Comparison of ENCODE assay signal across 20 cellular contexts in the genomic region with DNA sequence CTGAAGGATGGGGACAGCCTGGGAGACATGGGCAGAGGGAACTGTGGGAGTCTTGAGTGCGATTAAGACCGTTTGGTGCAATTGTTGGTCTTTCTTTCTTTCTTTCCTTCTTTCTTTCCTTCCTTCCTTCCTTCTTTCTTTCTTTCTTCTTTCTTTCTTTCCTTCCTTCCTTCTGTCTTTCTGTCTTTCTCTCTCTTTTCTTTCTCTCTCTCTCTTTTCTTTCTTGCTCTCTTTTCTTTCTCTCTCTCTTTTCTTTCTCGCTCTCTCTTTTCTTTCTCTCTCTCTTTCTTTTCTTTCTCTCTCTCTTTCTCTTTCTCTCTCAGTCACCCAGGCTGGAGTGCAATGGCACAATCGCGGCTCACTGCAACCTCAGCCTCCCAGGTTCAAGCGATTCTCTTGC. TPM values are rescaled to one million over a fixed set of nuclear protein-coding genes. Genes with fewer than 3 reads are reported as not detected.
A peak's percentile ranks its signal among the peaks of the same experiment; 100 is the strongest.
DNase-seq lines count a peak whose midpoint lies in the region; ATAC-seq and TF ChIP-seq lines count a peak whose summit lies in the region.
"Had no signal": no experiment of that assay in that cellular context is flagged by ENCODE, and none has a peak within 500 bp of the region (broad histone marks: within the 10 kb centered on the region; RNA-seq: fewer than 3 reads in every experiment).

No MANE protein-coding gene starts in this region.

- H3K27me3 ChIP-seq in CD4-positive, alpha-beta memory T cell (ENCODE audit: insufficient read depth, low read length): no peaks in the 10 kb centered on the region
- no peaks in the 10 kb centered on the region for H3K27me3 ChIP-seq in Karpas-422 (ENCODE audit: low read length)
- H3K27me3 ChIP-seq: BE2C had no signal

- peaks cover 22% of the 10 kb centered on the region for H3K4me1 ChIP-seq in CD4-positive, alpha-beta memory T cell (ENCODE audit: insufficient read depth, low read length)
- peaks cover 21% of the 10 kb centered on the region for H3K4me1 ChIP-seq in Karpas-422 (ENCODE audit: low read length)
- H3K4me1 ChIP-seq: BE2C had no signal

- H3K4me1 Mint-ChIP-seq in activated naive CD4-positive, alpha-beta T cell treated with anti-CD3 and anti-CD28 coated beads, Interleukin-2, amount 50 U/mL, for 24 hours: peaks cover 68% of the 10 kb centered on the region
- H3K4me1 Mint-ChIP-seq in activated naive CD4-positive, alpha-beta T cell treated with anti-CD3 and anti-CD28 coated beads for 36 hours (ENCODE audit: low read depth): peaks cover 68% of the 10 kb centered on the region
- H3K4me1 Mint-ChIP-seq in CD4-positive, alpha-beta memory T cell: peaks cover 12 to 27% (median 21%) of the 10 kb centered on the region in 4 donors
- peaks cover 36% of the 10 kb centered on the region for H3K4me1 Mint-ChIP-seq in activated B cell treated with CpG ODN at 0.5 μM for 24 hours
- peaks cover 53% of the 10 kb centered on the region for H3K4me1 Mint-ChIP-seq in stimulated activated memory B cell treated with anti-CD40 and anti-IgM and Interleukin-4, amounts not matched to agents 10 μg/mL and 1 μg/mL and 100 μg/mL, for 72 hours

- H3K9me2 ChIP-seq in Karpas-422 (replicated peaks; ENCODE audit: insufficient read depth, low read length): no peaks in the 10 kb centered on the region

- peaks cover 2% of the 10 kb centered on the region for H3K36me3 Mint-ChIP-seq in activated naive CD4-positive, alpha-beta T cell treated with anti-CD3 and anti-CD28 coated beads, Interleukin-2, amount 50 U/mL, for 24 hours
- H3K36me3 Mint-ChIP-seq in activated naive CD4-positive, alpha-beta T cell treated with anti-CD3 and anti-CD28 coated beads for 36 hours (ENCODE audit: low read depth): peaks cover 7% of the 10 kb centered on the region
- peaks cover 9 to 20% of the 10 kb centered on the region in 2 donors for H3K36me3 Mint-ChIP-seq in CD4-positive, alpha-beta memory T cell
- peaks cover 10% of the 10 kb centered on the region for H3K36me3 Mint-ChIP-seq in activated B cell treated with CpG ODN at 0.5 μM for 24 hours (ENCODE audit: low read depth)
- no peaks in the 10 kb centered on the region for H3K36me3 Mint-ChIP-seq in stimulated activated memory B cell treated with anti-CD40 and anti-IgM and Interleukin-4, amounts not matched to agents 10 μg/mL and 1 μg/mL and 100 μg/mL, for 72 hours

- DNase-seq in activated naive CD4-positive, alpha-beta T cell treated with anti-CD3 and anti-CD28 coated beads for 36 hours: no peak
- no peak for DNase-seq in CD4-positive, alpha-beta memory T cell
- DNase-seq in activated B cell treated with CpG ODN at 0.5 μM for 24 hours: no peak
- DNase-seq in NCI-H2029 treated with DMSO at 0.1 percent for 48 hours (lab: John Stamatoyannopoulos, UW): no peak
- no peak for DNase-seq in Karpas-422
- DNase-seq: BE2C, DMS153, GOT3, HCEC 1CT, KG1, NCI-H1105 treated with DMSO at 0.1 percent for 48 hours, NCI-H446, NCI-H526, OCI-M1, SHP77 had no signal

- no peak overlapping the region for H3K4me2 ChIP-seq in Karpas-422 (ENCODE audit: low read depth, low read length, poor library complexity, severe bottlenecking)
- H3K4me2 ChIP-seq: A549 had no signal

- H3K4me3 Mint-ChIP-seq in activated naive CD4-positive, alpha-beta T cell treated with anti-CD3 and anti-CD28 coated beads, Interleukin-2, amount 50 U/mL, for 24 hours: no peak overlapping the region
- no peak overlapping the region for H3K4me3 Mint-ChIP-seq in activated naive CD4-positive, alpha-beta T cell treated with anti-CD3 and anti-CD28 coated beads for 36 hours
- H3K4me3 Mint-ChIP-seq in CD4-positive, alpha-beta memory T cell: no peak overlapping the region
- no peak overlapping the region for H3K4me3 Mint-ChIP-seq in activated B cell treated with CpG ODN at 0.5 μM for 24 hours
- H3K4me3 Mint-ChIP-seq in stimulated activated memory B cell treated with anti-CD40 and anti-IgM and Interleukin-4, amounts not matched to agents 10 μg/mL and 1 μg/mL and 100 μg/mL, for 72 hours: no peak overlapping the region

- POLR2A ChIA-PET in CD4-positive, alpha-beta memory T cell (lab: Charles Lee; ENCODE audit: partially characterized antibody): interaction anchor here (1.0 to 7.0 kb wide), 3 partner anchors 26 to 57 kb away, joined by 3 to 128 read pairs (median 122); partner anchors contain the start of genes ARHGAP30 and USF1
- POLR2A ChIA-PET in activated B cell treated with CpG ODN at 0.5 μM for 24 hours (lab: Charles Lee): interaction anchor here (0.7 to 6.4 kb wide), 4 partner anchors 26 to 74 kb away, joined by 4 to 79 read pairs (median 45); partner anchors contain the start of genes ARHGAP30, F11R and USF1

- H3K27ac Mint-ChIP-seq in activated naive CD4-positive, alpha-beta T cell treated with anti-CD3 and anti-CD28 coated beads, Interleukin-2, amount 50 U/mL, for 24 hours: peak overlapping the region; percentile 41
- H3K27ac Mint-ChIP-seq in activated naive CD4-positive, alpha-beta T cell treated with anti-CD3 and anti-CD28 coated beads for 36 hours: no peak overlapping the region
- peak overlapping the region in 4 of 7 donors; percentile 55 to 99 (median 68) for H3K27ac Mint-ChIP-seq in CD4-positive, alpha-beta memory T cell
- no peak overlapping the region for H3K27ac Mint-ChIP-seq in activated B cell treated with CpG ODN at 0.5 μM for 24 hours
- H3K27ac Mint-ChIP-seq in stimulated activated memory B cell treated with anti-CD40 and anti-IgM and Interleukin-4, amounts not matched to agents 10 μg/mL and 1 μg/mL and 100 μg/mL, for 72 hours: peak overlapping the region; percentile 85

- no peaks in the 10 kb centered on the region for H3K79me2 ChIP-seq in Karpas-422 (ENCODE audit: low read length)

- ATAC-seq in activated B cell treated with CpG ODN at 0.5 μM for 24 hours (ENCODE audit: low read depth): no peak
- no peak for ATAC-seq in stimulated activated memory B cell treated with anti-CD40 and anti-IgM and Interleukin-4, amounts not matched to agents 10 μg/mL and 1 μg/mL and 100 μg/mL, for 72 hours
- ATAC-seq: A549, HepG2 had no signal

- H3K9me3 ChIP-seq in CD4-positive, alpha-beta memory T cell (ENCODE audit: control insufficient read depth in 1 of 2, low read length in 2 of 2): no peaks in the 10 kb centered on the region
- H3K9me3 ChIP-seq in Karpas-422 (ENCODE audit: low read length): no peaks in the 10 kb centered on the region
- H3K9me3 ChIP-seq: A549, BE2C had no signal

- no peak overlapping the region for H2AFZ ChIP-seq in Karpas-422 (ENCODE audit: low read length)

- intact Hi-C loops in activated naive CD4-positive, alpha-beta T cell treated with anti-CD3 and anti-CD28 coated beads for 36 hours (cut with micrococcal nuclease): loop anchor here (5.0 kb wide), 2 partner anchors 33 to 368 kb away; no protein-coding TSS in a partner anchor
- intact Hi-C loops in CD4-positive, alpha-beta memory T cell (cut with micrococcal nuclease): loop anchor here (5.0 kb wide), 2 partner anchors 258 to 368 kb away; no protein-coding TSS in a partner anchor
- intact Hi-C loops in activated B cell treated with CpG ODN at 0.5 μM for 24 hours (cut with micrococcal nuclease): loop anchor here (5.0 kb wide), 2 partner anchors 83 to 383 kb away; partner anchors contain the start of gene CD48

- CTCF ChIA-PET in activated naive CD4-positive, alpha-beta T cell treated with anti-CD3 and anti-CD28 coated beads for 36 hours (lab: Charles Lee): interaction anchor here (0.7 to 10.0 kb wide), 8 partner anchors 24 to 107 kb away, joined by 3 to 221 read pairs (median 8); partner anchors contain the start of genes ARHGAP30, TSTD1 and USF1
- CTCF ChIA-PET in CD4-positive, alpha-beta memory T cell (lab: Charles Lee; ENCODE audit: partially characterized antibody): interaction anchor here (0.9 to 9.8 kb wide), 7 partner anchors 22 to 105 kb away, joined by 3 to 175 read pairs (median 47); partner anchors contain the start of genes ARHGAP30, F11R and TSTD1
- CTCF ChIA-PET in activated B cell treated with CpG ODN at 0.5 μM for 24 hours (lab: Charles Lee): interaction anchor here (5.7 to 7.1 kb wide), 2 partner anchors 25 to 98 kb away, joined by 79 to 95 read pairs; partner anchors contain the start of gene ARHGAP30

- TF ChIP-seq CTCF in activated B cell treated with CpG ODN at 0.5 μM for 24 hours (IDR thresholded peaks at IDR 0.05): peak; percentile 28

- H3K4me3 ChIP-seq in CD4-positive, alpha-beta memory T cell (ENCODE audit: low read length in 2 of 2): no peak overlapping the region
- H3K4me3 ChIP-seq in Karpas-422 (ENCODE audit: low read length): no peak overlapping the region
- H3K4me3 ChIP-seq: A549 had no signal

- no peaks in the 10 kb centered on the region for H3K27me3 Mint-ChIP-seq in activated naive CD4-positive, alpha-beta T cell treated with anti-CD3 and anti-CD28 coated beads, Interleukin-2, amount 50 U/mL, for 24 hours
- no peaks in the 10 kb centered on the region for H3K27me3 Mint-ChIP-seq in activated naive CD4-positive, alpha-beta T cell treated with anti-CD3 and anti-CD28 coated beads for 36 hours (ENCODE audit: low read depth)
- H3K27me3 Mint-ChIP-seq in CD4-positive, alpha-beta memory T cell: peaks cover 0 to 2% of the 10 kb centered on the region in 2 donors
- H3K27me3 Mint-ChIP-seq in activated B cell treated with CpG ODN at 0.5 μM for 24 hours: no peaks in the 10 kb centered on the region
- H3K27me3 Mint-ChIP-seq in stimulated activated memory B cell treated with anti-CD40 and anti-IgM and Interleukin-4, amounts not matched to agents 10 μg/mL and 1 μg/mL and 100 μg/mL, for 72 hours: no peaks in the 10 kb centered on the region

- no peak overlapping the region for H3K27ac ChIP-seq in CD4-positive, alpha-beta memory T cell (ENCODE audit: low read depth, low read length)
- no peak overlapping the region for H3K27ac ChIP-seq in Karpas-422 (ENCODE audit: low read length)
- H3K27ac ChIP-seq: A549, HL-60 had no signal

- H3K36me3 ChIP-seq in CD4-positive, alpha-beta memory T cell (ENCODE audit: insufficient read depth, low read length): peaks cover 4% of the 10 kb centered on the region
- H3K36me3 ChIP-seq in Karpas-422 (ENCODE audit: insufficient read depth, low read length): peaks cover 4% of the 10 kb centered on the region; the same call in 1 of the 2 replicates

- H4K20me1 ChIP-seq in Karpas-422 (ENCODE audit: insufficient read depth, low read depth, low read length): no peaks in the 10 kb centered on the region

- H3K9ac ChIP-seq in Karpas-422 (ENCODE audit: low read length): no peak overlapping the region

- H3K9me3 Mint-ChIP-seq in activated naive CD4-positive, alpha-beta T cell treated with anti-CD3 and anti-CD28 coated beads, Interleukin-2, amount 50 U/mL, for 24 hours: no peaks in the 10 kb centered on the region
- H3K9me3 Mint-ChIP-seq in activated naive CD4-positive, alpha-beta T cell treated with anti-CD3 and anti-CD28 coated beads for 36 hours: no peaks in the 10 kb centered on the region
- H3K9me3 Mint-ChIP-seq in CD4-positive, alpha-beta memory T cell: peaks cover 0 to 19% (median 3%) of the 10 kb centered on the region in 8 donors
- no peaks in the 10 kb centered on the region for H3K9me3 Mint-ChIP-seq in activated B cell treated with CpG ODN at 0.5 μM for 24 hours
- no peaks in the 10 kb centered on the region for H3K9me3 Mint-ChIP-seq in stimulated activated memory B cell treated with anti-CD40 and anti-IgM and Interleukin-4, amounts not matched to agents 10 μg/mL and 1 μg/mL and 100 μg/mL, for 72 hours

RNA-seq across cellular contexts. Expression of gene KLHDC9, which starts 2.9 kb away (rescaled TPM):
- total RNA-seq in activated naive CD4-positive, alpha-beta T cell treated with anti-CD3 and anti-CD28 coated beads for 36 hours: under 1 TPM; 0.33 to 0.57 TPM
- under 1 TPM; 0.52 to 0.53 TPM for total RNA-seq in CD4-positive, alpha-beta memory T cell
- 1 to 10 TPM in 1 of 2 donors, under 1 TPM in 1; 0.68 to 2.4 TPM for polyA plus RNA-seq in CD4-positive, alpha-beta memory T cell
- 2.9 and 3.6 TPM in 2 replicates for total RNA-seq in activated B cell treated with CpG ODN at 0.5 μM for 24 hours
- total RNA-seq in Karpas-422 (2014; rRNA removed; shearing (Covaris generic); ENCODE audit: low replicate concordance): 6.1 and 11.0 TPM in 2 replicates

RNA-seq across cellular contexts. Expression of gene NECTIN4, which starts 5.9 kb away (rescaled TPM):
- total RNA-seq in activated naive CD4-positive, alpha-beta T cell treated with anti-CD3 and anti-CD28 coated beads for 36 hours: not detected
- not detected for total RNA-seq in CD4-positive, alpha-beta memory T cell
- polyA plus RNA-seq in CD4-positive, alpha-beta memory T cell: not detected
- not detected in 2 replicates for total RNA-seq in activated B cell treated with CpG ODN at 0.5 μM for 24 hours
- not detected in 2 replicates for total RNA-seq in Karpas-422 (2014; rRNA removed; shearing (Covaris generic); ENCODE audit: low replicate concordance)

RNA-seq across cellular contexts. Expression of gene PFDN2, which starts 22.6 kb away (rescaled TPM):
- 100 to 1,000 TPM; 179 to 183 TPM for total RNA-seq in activated naive CD4-positive, alpha-beta T cell treated with anti-CD3 and anti-CD28 coated beads for 36 hours
- 10 to 100 TPM; 40.8 to 41.0 TPM for total RNA-seq in CD4-positive, alpha-beta memory T cell
- polyA plus RNA-seq in CD4-positive, alpha-beta memory T cell: 10 to 100 TPM; 70.9 to 89.1 TPM
- total RNA-seq in activated B cell treated with CpG ODN at 0.5 μM for 24 hours: 43.8 and 67.9 TPM in 2 replicates
- total RNA-seq in Karpas-422 (2014; rRNA removed; shearing (Covaris generic); ENCODE audit: low replicate concordance): 34.1 and 71.0 TPM in 2 replicates

RNA-seq across cellular contexts. Expression of gene NIT1, which starts 22.7 kb away (rescaled TPM):
- 10 to 100 TPM; 59.1 to 63.1 TPM for total RNA-seq in activated naive CD4-positive, alpha-beta T cell treated with anti-CD3 and anti-CD28 coated beads for 36 hours
- total RNA-seq in CD4-positive, alpha-beta memory T cell: 10 to 100 TPM; 49.0 to 50.5 TPM
- polyA plus RNA-seq in CD4-positive, alpha-beta memory T cell: 10 to 100 TPM; 17.5 to 21.4 TPM
- total RNA-seq in activated B cell treated with CpG ODN at 0.5 μM for 24 hours: 40.5 and 43.9 TPM in 2 replicates
- 41.5 and 44.0 TPM in 2 replicates for total RNA-seq in Karpas-422 (2014; rRNA removed; shearing (Covaris generic); ENCODE audit: low replicate concordance)

RNA-seq across cellular contexts. Expression of gene ARHGAP30, which starts 25.5 kb away (rescaled TPM):
- 100 to 1,000 TPM; 104 to 106 TPM for total RNA-seq in activated naive CD4-positive, alpha-beta T cell treated with anti-CD3 and anti-CD28 coated beads for 36 hours
- 100 to 1,000 TPM; 222 to 226 TPM for total RNA-seq in CD4-positive, alpha-beta memory T cell
- polyA plus RNA-seq in CD4-positive, alpha-beta memory T cell: 100 to 1,000 TPM in 1 of 2 donors, 10 to 100 TPM in 1; 63.4 to 213 TPM
- 154 and 158 TPM in 2 replicates for total RNA-seq in activated B cell treated with CpG ODN at 0.5 μM for 24 hours
- 36.5 and 59.6 TPM in 2 replicates for total RNA-seq in Karpas-422 (2014; rRNA removed; shearing (Covaris generic); ENCODE audit: low replicate concordance)

Comparison
In these comparisons a context has a peak if more than half of its experiments do, and no peak if none do; other contexts are left out.
1. H3K27ac Mint-ChIP-seq: peak in activated naive CD4-positive, alpha-beta T cell treated with anti-CD3 and anti-CD28 coated beads, Interleukin-2, amount 50 U/mL, for 24 hours (single experiment), CD4-positive, alpha-beta memory T cell (4 of 7) and stimulated activated memory B cell treated with anti-CD40 and anti-IgM and Interleukin-4, amounts not matched to agents 10 μg/mL and 1 μg/mL and 100 μg/mL, for 72 hours (single experiment); none in activated naive CD4-positive, alpha-beta T cell treated with anti-CD3 and anti-CD28 coated beads for 36 hours (single experiment) and activated B cell treated with CpG ODN at 0.5 μM for 24 hours (single experiment).